8 cellular contexts compared by ENCODE assay signal in genomic region chr1:146007048-146007784, GRCh38. TPM values are rescaled to one million over a fixed set of nuclear protein-coding genes. Genes with fewer than 3 reads are reported as not detected.
DNase-seq lines count a peak whose midpoint lies in the region; ATAC-seq and TF ChIP-seq lines count a peak whose summit lies in the region.

No MANE protein-coding gene starts in this region.

- no peaks in the 10 kb centered on the region for H3K9me2 ChIP-seq in DOHH2 (replicated peaks; ENCODE audit: control insufficient read depth, low read length)

- no peaks in the 10 kb centered on the region for H3K9me3 ChIP-seq in DOHH2 (ENCODE audit: control insufficient read depth, insufficient read depth, low read length)

- H4K8ac ChIP-seq in mesendoderm (ENCODE audit: low read depth, low read length) = no peak overlapping the region

- H2BK5ac ChIP-seq in mesendoderm (ENCODE audit: low read length) = no peak overlapping the region

- H2BK120ac ChIP-seq in mesendoderm (ENCODE audit: low read depth, low read length) = no peak overlapping the region

- no peaks in the 10 kb centered on the region for H3K36me3 ChIP-seq in DOHH2 (ENCODE audit: control insufficient read depth, low read length)
- H3K36me3 ChIP-seq in mesendoderm (ENCODE audit: control insufficient read depth, insufficient read depth, low read length) = no peaks in the 10 kb centered on the region

- H3K79me1 ChIP-seq in mesendoderm (ENCODE audit: low read length) = no peaks in the 10 kb centered on the region

- peak overlapping the region; percentile 65 to 81 for H3K27ac Mint-ChIP-seq in effector memory CD8-positive, alpha-beta T cell
- peak overlapping the region; percentile 71 for H3K27ac Mint-ChIP-seq in stimulated activated naive B cell treated with anti-CD40 and anti-IgM and Interleukin-4, amounts not matched to agents 10 μg/mL and 1 μg/mL and 100 μg/mL, for 72 hours

- H3K27me3 ChIP-seq in DOHH2 (ENCODE audit: control insufficient read depth, low read length) (no peaks in the 10 kb centered on the region), mesendoderm (ENCODE audit: insufficient read depth, low read length, poor library complexity) (no peaks in the 10 kb centered on the region)

- peak overlapping the region; percentile 55 for H3K4ac ChIP-seq in mesendoderm (ENCODE audit: low read depth, low read length)

- no peak overlapping the region for H4K5ac ChIP-seq in mesendoderm (ENCODE audit: low read length)

- no peak overlapping the region for H3K56ac ChIP-seq in mesendoderm (ENCODE audit: low read length)

- no peak overlapping the region for H3K23ac ChIP-seq in mesendoderm (ENCODE audit: low read length)

- ATAC-seq in HG03521 (IDR thresholded peaks at IDR 0.05; ENCODE audit: unreplicated experiment) (peak; percentile 48), HG02623 (IDR thresholded peaks at IDR 0.05; ENCODE audit: unreplicated experiment) (no peak)
- peak; percentile 92 for ATAC-seq in effector memory CD8-positive, alpha-beta T cell (replicated peaks)
- ATAC-seq in stimulated activated naive B cell treated with anti-CD40 and anti-IgM and Interleukin-4, amounts not matched to agents 10 μg/mL and 1 μg/mL and 100 μg/mL, for 72 hours (replicated peaks) = peak; percentile 93

- H2AK5ac ChIP-seq in mesendoderm (ENCODE audit: low read length) = no peak overlapping the region

- H3K9ac ChIP-seq in mesendoderm (ENCODE audit: low read length) = no peak overlapping the region

- peaks cover 26 to 34% of the 10 kb centered on the region in 2 donors for H3K4me1 Mint-ChIP-seq in effector memory CD8-positive, alpha-beta T cell (ENCODE audit: low read depth in 2 of 2)
- peaks cover 21 to 38% of the 10 kb centered on the region in 2 donors for H3K4me1 Mint-ChIP-seq in stimulated activated naive B cell treated with anti-CD40 and anti-IgM and Interleukin-4, amounts not matched to agents 10 μg/mL and 1 μg/mL and 100 μg/mL, for 72 hours

- H3F3A ChIP-seq in DOHH2 (ENCODE audit: control insufficient read depth, insufficient read depth) = no peaks in the 10 kb centered on the region; the same call in 1 of the 2 replicates

- peaks cover 2% of the 10 kb centered on the region for H3K36me3 Mint-ChIP-seq in effector memory CD8-positive, alpha-beta T cell (ENCODE audit: insufficient read depth)
- H3K36me3 Mint-ChIP-seq in stimulated activated naive B cell treated with anti-CD40 and anti-IgM and Interleukin-4, amounts not matched to agents 10 μg/mL and 1 μg/mL and 100 μg/mL, for 72 hours = no peaks in the 10 kb centered on the region

- H3K4me1 ChIP-seq in DOHH2 (ENCODE audit: control insufficient read depth, low read length) = peaks cover 10% of the 10 kb centered on the region
- no peaks in the 10 kb centered on the region for H3K4me1 ChIP-seq in mesendoderm (ENCODE audit: control insufficient read depth, low read depth, low read length)

- H3K4me2 ChIP-seq in DOHH2 (ENCODE audit: low read length) (peak overlapping the region; percentile 58), mesendoderm (ENCODE audit: low read length) (no peak overlapping the region)

- H3K79me2 ChIP-seq in DOHH2 (ENCODE audit: control insufficient read depth, low read length) (no peaks in the 10 kb centered on the region), mesendoderm (ENCODE audit: control insufficient read depth, insufficient read depth, low read length) (no peaks in the 10 kb centered on the region)

- peak overlapping the region; percentile 47 to 76 for H3K4me3 Mint-ChIP-seq in effector memory CD8-positive, alpha-beta T cell
- peak overlapping the region; percentile 53 for H3K4me3 Mint-ChIP-seq in stimulated activated naive B cell treated with anti-CD40 and anti-IgM and Interleukin-4, amounts not matched to agents 10 μg/mL and 1 μg/mL and 100 μg/mL, for 72 hours

- H4K20me1 ChIP-seq in DOHH2 (ENCODE audit: control insufficient read depth, insufficient read depth, low read depth, low read length) = no peaks in the 10 kb centered on the region

- peak; percentile 74 for TF ChIP-seq CTCF in DOHH2 (IDR thresholded peaks at IDR 0.05; ENCODE audit: low read depth, low read length, poor library complexity, severe bottlenecking)

- DNase-seq in NCI-H774 (lab: John Stamatoyannopoulos, UW) (peak; percentile 71), mesendoderm (peak; percentile 69)
- DNase-seq in activated CD4-positive, alpha-beta T cell treated with anti-CD3 and anti-CD28 coated beads, Interleukin-2, amount 50 U/mL, for 24 hours (ENCODE audit: low read depth in 1 of 2, low spot score in 1 of 2) = peak; percentile 30 to 79
- peak; percentile 76 to 82 (median 77) for DNase-seq in effector memory CD8-positive, alpha-beta T cell
- DNase-seq in stimulated activated naive B cell treated with anti-CD40 and anti-IgM and Interleukin-4, amounts not matched to agents 10 μg/mL and 1 μg/mL and 100 μg/mL, for 72 hours = peak; percentile 55

- H3K18ac ChIP-seq in mesendoderm (ENCODE audit: low read length) = no peak overlapping the region

- H3K4me3 ChIP-seq in DOHH2 (ENCODE audit: low read length) (peak overlapping the region; percentile 28), mesendoderm (ENCODE audit: low read length) (no peak overlapping the region)

- WGBS in mesendoderm (ENCODE audit: extremely low coverage, insufficient coverage, low lambda C conversion rate) = no CpG with 5 or more reads among the region's 3 CpGs

- H3K27ac ChIP-seq in DOHH2 (ENCODE audit: low read depth, low read length) (peak overlapping the region; percentile 50), mesendoderm (ENCODE audit: low read depth, low read length) (no peak overlapping the region)

- H3K27me3 Mint-ChIP-seq in effector memory CD8-positive, alpha-beta T cell = no peaks in the 10 kb centered on the region
- H3K27me3 Mint-ChIP-seq in stimulated activated naive B cell treated with anti-CD40 and anti-IgM and Interleukin-4, amounts not matched to agents 10 μg/mL and 1 μg/mL and 100 μg/mL, for 72 hours = no peaks in the 10 kb centered on the region

- no peaks in the 10 kb centered on the region for H3K9me3 Mint-ChIP-seq in effector memory CD8-positive, alpha-beta T cell
- H3K9me3 Mint-ChIP-seq in stimulated activated naive B cell treated with anti-CD40 and anti-IgM and Interleukin-4, amounts not matched to agents 10 μg/mL and 1 μg/mL and 100 μg/mL, for 72 hours = no peaks in the 10 kb centered on the region

- no peak overlapping the region for H2BK15ac ChIP-seq in mesendoderm (replicated peaks; ENCODE audit: low read depth)

RNA-seq across cellular contexts. Expression of gene TXNIP, which starts 10.8 kb away (rescaled TPM):
- polyA plus RNA-seq in mesendoderm (2013, experiment 1 of 2) = 2.3 TPM
- polyA plus RNA-seq in mesendoderm (2013, experiment 2 of 2) = 2.0 TPM

RNA-seq across cellular contexts. Expression of gene HJV, which starts 14.3 kb away (rescaled TPM):
- polyA plus RNA-seq in mesendoderm (2013, experiment 1 of 2) = 0.08 TPM
- polyA plus RNA-seq in mesendoderm (2013, experiment 2 of 2) = 0.07 TPM

RNA-seq across cellular contexts. Expression of gene POLR3GL, which starts 42.7 kb away (rescaled TPM):
- 2.9 TPM for polyA plus RNA-seq in mesendoderm (2013, experiment 1 of 2)
- polyA plus RNA-seq in mesendoderm (2013, experiment 2 of 2) = 3.3 TPM

RNA-seq across cellular contexts. Expression of gene ANKRD34A, which starts 42.8 kb away (rescaled TPM):
- polyA plus RNA-seq in mesendoderm (2013, experiment 1 of 2) = 0.11 TPM
- polyA plus RNA-seq in mesendoderm (2013, experiment 2 of 2) = 0.13 TPM

RNA-seq across cellular contexts. Expression of gene LIX1L, which starts 49.4 kb away (rescaled TPM):
- 2.8 TPM for polyA plus RNA-seq in mesendoderm (2013, experiment 1 of 2)
- polyA plus RNA-seq in mesendoderm (2013, experiment 2 of 2) = 2.7 TPM
